ENCODE assay signal across 8 cellular contexts in the genomic region with DNA sequence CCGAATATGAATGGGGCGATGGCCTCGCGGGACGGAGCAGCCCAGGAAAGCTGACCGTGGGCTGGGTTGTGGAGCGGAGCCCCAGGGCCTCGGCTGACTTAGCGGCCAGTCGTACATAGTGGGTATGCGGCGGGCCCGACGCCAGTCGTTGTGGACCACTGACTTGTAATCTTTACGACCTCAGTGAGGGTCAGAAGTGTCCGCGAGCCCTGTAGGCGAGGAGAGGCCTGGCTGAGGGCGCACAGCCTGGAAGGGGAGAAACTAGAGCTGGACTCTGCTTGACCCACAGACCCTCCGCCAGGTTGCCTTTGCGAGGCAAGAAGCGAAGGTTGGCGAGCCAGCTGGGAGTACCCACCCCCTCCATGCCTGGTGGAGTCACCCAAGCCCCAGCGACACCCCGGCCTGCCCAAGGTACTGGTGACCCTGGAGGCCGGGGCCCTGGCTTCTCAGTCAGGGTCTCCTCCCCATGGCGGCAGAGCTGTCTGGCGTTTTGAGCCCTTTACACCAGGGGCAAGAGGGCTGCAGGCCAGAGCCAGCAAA. TPM values are rescaled to one million over a fixed set of nuclear protein-coding genes. Genes with fewer than 3 reads are reported as not detected.
DNase-seq lines count a peak whose midpoint lies in the region; ATAC-seq, FAIRE-seq and TF ChIP-seq lines count a peak whose summit lies in the region.

No MANE protein-coding gene starts in this region.

- CTCF ChIA-PET in PC-9 (lab: Charles Lee): interaction anchor here (0.6 to 1.8 kb wide), 6 partner anchors 9 to 241 kb away, joined by 3 to 7 read pairs (median 4); no protein-coding TSS in a partner anchor

- H3K9me2 ChIP-seq in PC-9 (ENCODE audit: insufficient read depth): no peaks in the 10 kb centered on the region

- no peak for FAIRE-seq in RCC 7860 (lab: Jason Lieb, UNC)

- TSS peak; percentile 78 for BruUV-seq in PC-9 (replicated peaks; lab: Mats Ljungman, UMichigan)

- no peaks in the 10 kb centered on the region for H3K9me3 ChIP-seq in PC-9 (ENCODE audit: insufficient read depth, low read depth)
- no peaks in the 10 kb centered on the region for H3K9me3 ChIP-seq in osteoblast (ENCODE audit: low read depth, low read length)

- H3K27me3 ChIP-seq in PC-9 (ENCODE audit: insufficient read depth, low read depth): no peaks in the 10 kb centered on the region
- no peaks in the 10 kb centered on the region for H3K27me3 ChIP-seq in osteoblast (ENCODE audit: insufficient read depth, low read length)

- TF ChIP-seq CTCF in PC-9 (conservative IDR thresholded peaks at IDR 0.05) (no peak), epithelial cell of proximal tubule (conservative IDR thresholded peaks at IDR 0.05; ENCODE audit: low read depth, low read length) (no peak), osteoblast (IDR thresholded peaks at IDR 0.05; ENCODE audit: extremely low read depth, low read depth, low read length) (no peak)

- H4K20me1 ChIP-seq in PC-9 (ENCODE audit: insufficient read depth): no peaks in the 10 kb centered on the region
- no peaks in the 10 kb centered on the region for H4K20me1 ChIP-seq in osteoblast (ENCODE audit: insufficient read depth, low read length)

- peak overlapping the region; percentile 97 for H3K4me2 ChIP-seq in PC-9
- H3K4me2 ChIP-seq in osteoblast (ENCODE audit: insufficient read depth, low read length): peak overlapping the region; percentile 86

- H3K79me2 ChIP-seq in PC-9 (ENCODE audit: low read depth) (peaks cover 24% of the 10 kb centered on the region), osteoblast (ENCODE audit: insufficient read depth, low read length) (peaks cover 18% of the 10 kb centered on the region)

- ATAC-seq in GM19035 (IDR thresholded peaks at IDR 0.05; ENCODE audit: unreplicated experiment) (peak; percentile 3), GM21390 (IDR thresholded peaks at IDR 0.05; ENCODE audit: unreplicated experiment) (no peak)

- H3K36me3 ChIP-seq in PC-9 (ENCODE audit: low read depth): no peaks in the 10 kb centered on the region
- H3K36me3 ChIP-seq in osteoblast (ENCODE audit: insufficient read depth, low read length): no peaks in the 10 kb centered on the region

- DNase-seq in PC-9 (no peak), epithelial cell of proximal tubule (ENCODE audit: low read depth) (no peak), osteoblast (ENCODE audit: insufficient read length, low spot score, missing footprints) (no peak), NCI-H82 (lab: John Stamatoyannopoulos, UW) (no peak), kidney glomerular epithelial cell (lab: John Stamatoyannopoulos, UW) (no peak), RCC 7860 (ENCODE audit: low spot score) (no peak)

- intact Hi-C loops in PC-9 (cut with micrococcal nuclease; ENCODE audit: unreplicated experiment): loop anchor here (1.0 to 5.0 kb wide), 8 partner anchors 16 to 242 kb away; a partner anchor contains a TSS

- H2AFZ ChIP-seq in PC-9 (peak overlapping the region; percentile 85), osteoblast (ENCODE audit: low read length) (peak overlapping the region; percentile 97)

- H3K4me1 ChIP-seq in PC-9 (replicated peaks; ENCODE audit: insufficient read depth) (peaks cover 20% of the 10 kb centered on the region), osteoblast (ENCODE audit: insufficient read depth, low read length) (peaks cover 11% of the 10 kb centered on the region)

- H3K4me3 ChIP-seq in PC-9 (peak overlapping the region; percentile 83), epithelial cell of proximal tubule (ENCODE audit: low read depth, low read length) (peak overlapping the region; percentile 98), osteoblast (ENCODE audit: insufficient read depth, low read length) (peak overlapping the region; percentile 83)

- POLR2A ChIA-PET in PC-9 (lab: Charles Lee; ENCODE audit: unreplicated experiment): interaction anchor here (0.6 to 0.7 kb wide), 6 partner anchors 15 to 1179 kb away, joined by 3 to 9 read pairs (median 4); no protein-coding TSS in a partner anchor

- peak overlapping the region; percentile 93 for H3K27ac ChIP-seq in PC-9
- H3K27ac ChIP-seq in osteoblast (ENCODE audit: low read depth, low read length): peak overlapping the region; percentile 100

- peaks cover 54% of the 10 kb centered on the region for H3F3A ChIP-seq in PC-9 (ENCODE audit: insufficient read depth, low read depth)

RNA-seq across cellular contexts. Expression of a gene that starts 15.6 kb away (rescaled TPM):
- 1,203 and 1,268 TPM in 2 replicates for total RNA-seq in PC-9 (2021)
- total RNA-seq in epithelial cell of proximal tubule: 300 and 402 TPM in 2 replicates
- total RNA-seq in osteoblast: 332 and 340 TPM in 2 replicates
